10 cellular contexts compared by ENCODE assay signal in the genomic region with DNA sequence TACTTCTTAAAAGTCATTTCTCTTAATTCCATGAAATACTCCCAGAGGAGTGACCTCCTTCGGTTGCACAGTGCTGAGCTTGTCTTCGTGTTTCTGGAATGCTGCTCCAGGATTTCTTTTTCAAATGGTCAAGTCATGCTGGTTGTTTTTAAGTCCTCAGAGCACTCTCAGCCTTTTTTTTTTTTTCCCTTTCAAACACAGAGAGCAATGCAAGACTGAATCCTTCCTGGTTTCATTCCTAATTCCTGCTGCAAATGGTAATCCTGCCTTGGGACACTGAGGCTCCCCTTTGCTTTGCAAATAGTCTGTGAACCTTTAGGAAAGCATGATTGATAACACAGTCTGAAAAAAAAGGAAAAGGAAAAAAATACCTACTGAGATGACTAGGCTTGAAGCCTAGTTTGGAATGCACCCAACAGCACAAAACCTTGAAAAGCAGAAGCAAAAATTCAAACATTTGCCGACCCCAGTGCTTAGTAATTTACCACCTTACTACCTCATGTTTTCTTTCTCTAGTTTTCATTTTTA.
DNase-seq lines count a peak whose midpoint lies in the region; ATAC-seq lines count a peak whose summit lies in the region.
"Had no signal": no experiment of that assay in that cellular context is flagged by ENCODE, and none has a peak within 500 bp of the region (broad histone marks: within the 10 kb centered on the region; RNA-seq: fewer than 3 reads in every experiment).

No MANE protein-coding gene starts in this region.

- DNase-seq in GDM1 (lab: John Stamatoyannopoulos, UW) (peak; percentile 33), amniotic epithelial cell (ENCODE audit: low read depth) (peak; percentile 49), left kidney (ENCODE audit: low read depth, low spot score) (peak; percentile 57), ACHN (no peak), DMS79 treated with DMSO at 0.1 percent for 48 hours (lab: John Stamatoyannopoulos, UW) (no peak), cortex of kidney (lab: John Stamatoyannopoulos, UW) (no peak), G401 (ENCODE audit: low spot score) (no peak)
- DNase-seq: NCI-H510A, occipital lobe had no signal

- in situ Hi-C loops in ACHN (cut with HindIII; ENCODE audit: low pct_ligation_motif_present, low pct_unique_long_range_greater_than_20kb, low sequenced_read_pairs): no loop called here
- in situ Hi-C loops in G401 (cut with HindIII; ENCODE audit: low sequenced_read_pairs): no loop called here

- ATAC-seq in HG02759 (IDR thresholded peaks at IDR 0.05; ENCODE audit: unreplicated experiment): peak; percentile 51

Comparison
In these comparisons a context has a peak if more than half of its experiments do, and no peak if none do; other contexts are left out.
1. DNase-seq: peak in GDM1 (single experiment), amniotic epithelial cell (single experiment) and left kidney (single experiment); none in ACHN (single experiment), DMS79 treated with DMSO at 0.1 percent for 48 hours (single experiment), cortex of kidney (single experiment) and G401 (single experiment).